Comparison of ENCODE assay signal across 21 cellular contexts in the genomic region with DNA sequence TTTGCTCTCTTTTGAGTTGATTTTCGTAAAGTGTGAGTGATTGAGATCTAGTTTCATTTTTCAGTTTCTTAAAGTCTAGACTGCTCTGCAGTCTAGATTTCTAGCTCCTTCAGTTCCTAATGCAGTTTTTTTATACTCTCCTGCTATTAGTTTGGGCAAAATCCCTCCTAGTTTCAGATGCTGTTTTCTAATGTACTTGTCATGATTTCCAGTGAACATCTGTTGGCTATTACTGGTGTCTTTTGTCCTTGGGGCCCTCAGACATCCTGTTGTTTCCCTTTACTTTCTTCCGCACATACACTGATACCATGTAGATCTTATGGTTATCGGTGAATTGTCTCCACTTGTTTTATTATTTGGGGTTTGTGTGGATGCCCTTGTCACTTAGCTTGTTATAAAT.
DNase-seq lines count a peak whose midpoint lies in the region; ATAC-seq and TF ChIP-seq lines count a peak whose summit lies in the region.
"Had no signal": no experiment of that assay in that cellular context is flagged by ENCODE, and none has a peak within 500 bp of the region (broad histone marks: within the 10 kb centered on the region; RNA-seq: fewer than 3 reads in every experiment).

No MANE protein-coding gene starts in this region.

- H3K9ac ChIP-seq in SK-N-MC (ENCODE audit: insufficient read length) (peak overlapping the region; percentile 35), neural progenitor cell (no peak overlapping the region)
- H3K9ac ChIP-seq: BLaER1 had no signal

- H3K4me3 ChIP-seq in A673 (ENCODE audit: low read depth, low read length, poor library complexity, severe bottlenecking) (no peak overlapping the region), SK-N-MC (no peak overlapping the region), neural progenitor cell (no peak overlapping the region), mucosa of descending colon (no peak overlapping the region)
- H3K4me3 ChIP-seq: A549, BLaER1 had no signal

- no peaks in the 10 kb centered on the region for H3F3A ChIP-seq in neural progenitor cell (ENCODE audit: low read depth)

- peaks cover 10% of the 10 kb centered on the region for H3K9me3 Mint-ChIP-seq in activated T-helper 2 cell treated with anti-CD3 and anti-CD28 coated beads, Interferon-gamma antibody, Interleukin-2, Interleukin-4, amounts not matched to agents 10 μg/mL and 5 μg/mL and 100 μg/mL, durations not matched to agents 14 hours and 24 hours and 36 hours
- no peaks in the 10 kb centered on the region for H3K9me3 Mint-ChIP-seq in neural progenitor cell

- intact Hi-C loops in A673 (cut with micrococcal nuclease; ENCODE audit: unreplicated experiment) (no loop called here), mucosa of descending colon (cut with DNase I, micrococcal nuclease) (no loop called here)
- intact Hi-C loops in activated T-helper 2 cell treated with anti-CD3 and anti-CD28 coated beads, Interferon-gamma antibody, Interleukin-2, Interleukin-4, amounts not matched to agents 10 μg/mL and 5 μg/mL and 100 μg/mL, durations not matched to agents 14 hours and 24 hours and 36 hours (cut with micrococcal nuclease): loop anchor here (1.0 to 5.0 kb wide), 2 partner anchors 77 to 457 kb away; no protein-coding TSS in a partner anchor

- ATAC-seq in mucosa of descending colon: no peak
- ATAC-seq: A549, HCT116 had no signal

- H3K4me1 ChIP-seq in A673 (ENCODE audit: insufficient read depth, low read length, poor library complexity, severe bottlenecking) (no peaks in the 10 kb centered on the region), neural progenitor cell (no peaks in the 10 kb centered on the region), mucosa of descending colon (ENCODE audit: low read depth) (no peaks in the 10 kb centered on the region)
- H3K4me1 ChIP-seq: A549, BLaER1 had no signal

- H3K36me3 Mint-ChIP-seq in activated T-helper 2 cell treated with anti-CD3 and anti-CD28 coated beads, Interferon-gamma antibody, Interleukin-2, Interleukin-4, amounts not matched to agents 10 μg/mL and 5 μg/mL and 100 μg/mL, durations not matched to agents 14 hours and 24 hours and 36 hours (ENCODE audit: low read depth): peaks cover 6% of the 10 kb centered on the region
- H3K36me3 Mint-ChIP-seq in neural progenitor cell: no peaks in the 10 kb centered on the region
- H3K36me3 Mint-ChIP-seq: CD14-positive monocyte; CD4-positive, alpha-beta memory T cell had no signal

- H3K27ac ChIP-seq in A673 (ENCODE audit: low read depth, low read length, poor library complexity, severe bottlenecking) (no peak overlapping the region), SK-N-MC (no peak overlapping the region), neural progenitor cell (no peak overlapping the region)
- H3K27ac ChIP-seq: 22Rv1, A549, BLaER1, HL-60 had no signal

- DNase-seq in A673 (ENCODE audit: low spot score): peak; percentile 58
- no peak for DNase-seq in SK-N-MC (ENCODE audit: low read depth, low spot score)
- DNase-seq in activated T-helper 2 cell treated with anti-CD3 and anti-CD28 coated beads, Interferon-gamma antibody, Interleukin-2, Interleukin-4, amounts not matched to agents 10 μg/mL and 5 μg/mL and 100 μg/mL, durations not matched to agents 14 hours and 24 hours and 36 hours (ENCODE audit: low spot score): no peak
- no peak for DNase-seq in neural progenitor cell (ENCODE audit: low spot score)
- no peak for DNase-seq in mucosa of descending colon
- no peak for DNase-seq in GM19238 (ENCODE audit: insufficient read length, low spot score)
- DNase-seq in cerebellar nuclear complex (lab: John Stamatoyannopoulos, UW): no peak
- DNase-seq: Calu3; CD4-positive, alpha-beta memory T cell; DMS79 treated with DMSO at 0.1 percent for 48 hours; GF-D8; GOT3; H7; HFFc6; IMR-90 had no signal

- no TSS peak for BruUV-seq in A673 (replicated peaks; lab: Mats Ljungman, UMichigan)

- H3K27me3 ChIP-seq in A673 (replicated peaks; ENCODE audit: insufficient read depth, low read depth, low read length, poor library complexity): no peaks in the 10 kb centered on the region
- no peaks in the 10 kb centered on the region for H3K27me3 ChIP-seq in neural progenitor cell
- H3K27me3 ChIP-seq: BLaER1 had no signal

- TF ChIP-seq CTCF in A673 (conservative IDR thresholded peaks at IDR 0.05; ENCODE audit: low read depth, low read length): no peak
- TF ChIP-seq CTCF in neural progenitor cell (IDR thresholded peaks at IDR 0.05): no peak
- no peak for TF ChIP-seq CTCF in mucosa of descending colon (IDR thresholded peaks at IDR 0.05)

- no peaks in the 10 kb centered on the region for H4K20me1 ChIP-seq in neural progenitor cell (ENCODE audit: low read depth)
- H4K20me1 ChIP-seq: BLaER1 had no signal

- no peak overlapping the region for H3K4me2 ChIP-seq in neural progenitor cell
- H3K4me2 ChIP-seq: A549, BLaER1 had no signal

- CTCF ChIA-PET in A673 (lab: Charles Lee): interaction anchor here (0.6 kb wide), 1 partner anchor 572 kb away, joined by 5 read pairs; no protein-coding TSS in a partner anchor

- peak overlapping the region; percentile 35 for H2AFZ ChIP-seq in neural progenitor cell (replicated peaks)

- peaks cover 24% of the 10 kb centered on the region for H3K4me1 Mint-ChIP-seq in activated T-helper 2 cell treated with anti-CD3 and anti-CD28 coated beads, Interferon-gamma antibody, Interleukin-2, Interleukin-4, amounts not matched to agents 10 μg/mL and 5 μg/mL and 100 μg/mL, durations not matched to agents 14 hours and 24 hours and 36 hours (ENCODE audit: low read depth)
- peaks cover 3% of the 10 kb centered on the region for H3K4me1 Mint-ChIP-seq in neural progenitor cell
- H3K4me1 Mint-ChIP-seq: CD14-positive monocyte; CD4-positive, alpha-beta memory T cell had no signal

- POLR2A ChIA-PET in A673 (lab: Charles Lee; ENCODE audit: low non-redundant PET): no interaction called here

- H3K4me3 Mint-ChIP-seq in activated T-helper 2 cell treated with anti-CD3 and anti-CD28 coated beads, Interferon-gamma antibody, Interleukin-2, Interleukin-4, amounts not matched to agents 10 μg/mL and 5 μg/mL and 100 μg/mL, durations not matched to agents 14 hours and 24 hours and 36 hours (ENCODE audit: low read depth): peak overlapping the region; percentile 42
- H3K4me3 Mint-ChIP-seq in neural progenitor cell: no peak overlapping the region
- H3K4me3 Mint-ChIP-seq: CD14-positive monocyte; CD4-positive, alpha-beta memory T cell; HFFc6 had no signal

- H3K36me3 ChIP-seq in A673 (ENCODE audit: insufficient read depth, low read length, poor library complexity, severe bottlenecking) (no peaks in the 10 kb centered on the region), SK-N-MC (ENCODE audit: insufficient read depth, low read length) (no peaks in the 10 kb centered on the region), neural progenitor cell (no peaks in the 10 kb centered on the region), mucosa of descending colon (ENCODE audit: low read depth) (no peaks in the 10 kb centered on the region)
- H3K36me3 ChIP-seq: BLaER1 had no signal

- H3K9me3 ChIP-seq in A673 (ENCODE audit: low read depth, low read length, poor library complexity, severe bottlenecking) (no peaks in the 10 kb centered on the region), SK-N-MC (ENCODE audit: low read depth, low read length) (no peaks in the 10 kb centered on the region), neural progenitor cell (ENCODE audit: low read depth) (no peaks in the 10 kb centered on the region), mucosa of descending colon (no peaks in the 10 kb centered on the region)
- H3K9me3 ChIP-seq: A549, BLaER1 had no signal

- no peaks in the 10 kb centered on the region for H3K27me3 Mint-ChIP-seq in activated T-helper 2 cell treated with anti-CD3 and anti-CD28 coated beads, Interferon-gamma antibody, Interleukin-2, Interleukin-4, amounts not matched to agents 10 μg/mL and 5 μg/mL and 100 μg/mL, durations not matched to agents 14 hours and 24 hours and 36 hours (ENCODE audit: low read depth)
- H3K27me3 Mint-ChIP-seq in neural progenitor cell (ENCODE audit: insufficient read depth, low read depth): no peaks in the 10 kb centered on the region

- no peaks in the 10 kb centered on the region for H3K79me2 ChIP-seq in neural progenitor cell (ENCODE audit: low read depth)

- H3K27ac Mint-ChIP-seq in activated T-helper 2 cell treated with anti-CD3 and anti-CD28 coated beads, Interferon-gamma antibody, Interleukin-2, Interleukin-4, amounts not matched to agents 10 μg/mL and 5 μg/mL and 100 μg/mL, durations not matched to agents 14 hours and 24 hours and 36 hours: peak overlapping the region; percentile 78
- H3K27ac Mint-ChIP-seq in neural progenitor cell: no peak overlapping the region
- H3K27ac Mint-ChIP-seq: CD14-positive monocyte; CD4-positive, alpha-beta memory T cell; HFFc6 had no signal
